In the genomic region with DNA sequence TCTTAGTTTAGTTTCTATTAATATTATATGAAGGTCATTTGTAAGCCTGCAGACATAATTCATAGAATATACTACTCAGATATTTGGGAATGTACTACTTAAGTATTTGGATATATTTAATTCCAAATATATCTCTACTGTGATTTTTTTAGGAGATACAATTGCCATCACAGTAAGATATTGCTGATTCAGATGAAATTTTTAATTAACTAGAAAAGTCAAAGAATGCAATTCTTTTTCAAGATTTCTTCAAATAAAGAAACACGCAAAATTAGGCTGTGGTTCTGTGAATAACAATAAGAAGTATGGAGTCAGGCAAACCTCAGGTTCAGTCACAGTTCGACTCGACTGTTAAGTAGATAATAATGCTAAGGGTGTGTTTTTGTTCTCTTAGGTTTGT, we compare ENCODE assay signal across 25 cellular contexts.
DNase-seq lines count a peak whose midpoint lies in the region; ATAC-seq, FAIRE-seq and TF ChIP-seq lines count a peak whose summit lies in the region.
"Had no signal": no experiment of that assay in that cellular context is flagged by ENCODE, and none has a peak within 500 bp of the region (broad histone marks: within the 10 kb centered on the region; RNA-seq: fewer than 3 reads in every experiment).

No MANE protein-coding gene starts in this region.

- WGBS in right cardiac atrium, result 63% methylated on average over 3 of the region's 3 CpGs
- 11% methylated on average over 3 of the region's 3 CpGs for WGBS in A549 (ENCODE audit: missing lambda C conversion rate)
- 0% methylated on average over 3 of the region's 3 CpGs for WGBS in K562 (ENCODE audit: insufficient coverage, low coverage, missing lambda C conversion rate)

- no peak for TF ChIP-seq EP300 in A549 (IDR thresholded peaks at IDR 0.05)
- TF ChIP-seq EP300 in K562 (IDR thresholded peaks at IDR 0.05; ENCODE audit: low read length), result no peak

- CTCF ChIA-PET in A549 (lab: Yijun Ruan, JAX) (interaction anchor here (0.6 kb wide), 1 partner anchor 56 kb away, joined by 3 read pairs; no protein-coding TSS in a partner anchor), K562 (lab: Yijun Ruan, JAX; ENCODE audit: low intra/inter-chr PET ratio) (no interaction called here)

- peak overlapping the region; percentile 45 for H3K4me3 ChIP-seq in left ventricle myocardium inferior
- peak overlapping the region; percentile 56 for H3K4me3 ChIP-seq in right cardiac atrium (ENCODE audit: low read length)
- H3K4me3 ChIP-seq in A549, result no peak overlapping the region
- H3K4me3 ChIP-seq in K562, result no peak overlapping the region
- H3K4me3 ChIP-seq: BLaER1, GM12878 had no signal

- H3K79me2 ChIP-seq in K562 (ENCODE audit: control insufficient read depth, insufficient read depth, low read length), result no peaks in the 10 kb centered on the region

- no peak for DNase-seq in left ventricle myocardium inferior
- no peak for DNase-seq in left cardiac atrium
- no peak for DNase-seq in right cardiac atrium
- no peak for DNase-seq in Right ventricle myocardium inferior (ENCODE audit: missing footprints)
- no peak for DNase-seq in A549 (ENCODE audit: low read depth in 1 of 2, low spot score in 1 of 2)
- no peak for DNase-seq in K562 (ENCODE audit: extremely low read depth in 1 of 4, low spot score in 3 of 4)
- DNase-seq in NCI-H1436 treated with DMSO at 0.1 percent for 48 hours (lab: John Stamatoyannopoulos, UW), result no peak
- no peak for DNase-seq in GM12891 (ENCODE audit: insufficient read length, low spot score)
- DNase-seq: ACHN; BE2C; C1 segment of cervical spinal cord; CD4-positive, alpha-beta memory T cell; CD4-positive, CD25-positive, alpha-beta regulatory T cell; CD8-positive, alpha-beta memory T cell; COR-L47; DMS 273 treated with DMSO at 0.1 percent for 48 hours; DMS153; DMS53; DMS79; DND-41; EL; GDM1 had no signal

- H3K9me1 ChIP-seq in K562 (ENCODE audit: control insufficient read depth, insufficient read depth, low read length), result no peaks in the 10 kb centered on the region

- H3K27me3 ChIP-seq in left ventricle myocardium inferior (ENCODE audit: low read depth), result no peaks in the 10 kb centered on the region
- H3K27me3 ChIP-seq in right cardiac atrium (ENCODE audit: control insufficient read depth, insufficient read depth), result no peaks in the 10 kb centered on the region
- H3K27me3 ChIP-seq in K562 (ENCODE audit: control insufficient read depth in 2 of 2, insufficient read depth in 2 of 2, low read length in 2 of 2), result no peaks in the 10 kb centered on the region
- H3K27me3 ChIP-seq: BE2C, BLaER1 had no signal

- H3K4me2 ChIP-seq in A549 (no peak overlapping the region), K562 (ENCODE audit: insufficient read depth, low read length) (no peak overlapping the region)
- H3K4me2 ChIP-seq: BLaER1 had no signal

- no TSS peak for BruUV-seq in K562 (replicated peaks; lab: Mats Ljungman, UMichigan)

- H3K9ac ChIP-seq in K562 (ENCODE audit: insufficient read depth in 1 of 2, low read depth in 2 of 2, low read length in 2 of 2), result no peak overlapping the region
- H3K9ac ChIP-seq: BLaER1 had no signal

- in situ Hi-C loops in K562 (cut with MboI), result loop anchor here (25.0 kb wide), 1 partner anchor 1664 kb away; no protein-coding TSS in a partner anchor

- no peaks in the 10 kb centered on the region for H4K20me1 ChIP-seq in K562 (replicated peaks; ENCODE audit: control insufficient read depth, insufficient read depth, low read length)
- H4K20me1 ChIP-seq: BLaER1 had no signal

- H3K9me3 ChIP-seq in left ventricle myocardium inferior (replicated peaks) (peaks cover 3% of the 10 kb centered on the region), right cardiac atrium (ENCODE audit: control insufficient read depth, low read length) (no peaks in the 10 kb centered on the region), A549 (no peaks in the 10 kb centered on the region), K562 (replicated peaks; ENCODE audit: control insufficient read depth, insufficient read depth, low read depth, low read length) (0 out of 2 replicates have a peak, but pooled peaks cover 3% of the 10 kb centered on the region)
- H3K9me3 ChIP-seq: BE2C, BLaER1 had no signal

- TF ChIP-seq POLR2A in A549 (IDR thresholded peaks at IDR 0.05; ENCODE audit: low read length) (no peak), K562 (conservative IDR thresholded peaks at IDR 0.05) (no peak), GM12891 (IDR thresholded peaks at IDR 0.05; ENCODE audit: low read depth, low read length) (no peak)

- TF ChIP-seq CTCF in left ventricle myocardium inferior (IDR thresholded peaks at IDR 0.05; ENCODE audit: borderline replicate concordance), result no peak
- TF ChIP-seq CTCF in A549 (IDR thresholded peaks at IDR 0.05), result no peak
- no peak for TF ChIP-seq CTCF in K562 (IDR thresholded peaks at IDR 0.05 in 2 of 3, conservative IDR thresholded peaks at IDR 0.05 in 1 of 3; ENCODE audit: insufficient read depth in 2 of 3, low read depth in 1 of 3, low read length in 3 of 3)

- no peaks in the 10 kb centered on the region for H3K4me1 ChIP-seq in left ventricle myocardium inferior
- H3K4me1 ChIP-seq in right cardiac atrium (ENCODE audit: control insufficient read depth, insufficient read depth, low read length), result no peaks in the 10 kb centered on the region
- no peaks in the 10 kb centered on the region for H3K4me1 ChIP-seq in A549
- H3K4me1 ChIP-seq in K562 (replicated peaks in 1 of 2; ENCODE audit: control insufficient read depth in 2 of 2, insufficient read depth in 2 of 2, low read length in 2 of 2), result no peaks in the 10 kb centered on the region
- H3K4me1 ChIP-seq: BE2C, BLaER1 had no signal

- FAIRE-seq in A549 (lab: Jason Lieb, UNC) (no peak), K562 (lab: Jason Lieb, UNC) (no peak), GM12891 (lab: Jason Lieb, UNC) (no peak)
- FAIRE-seq: GM12878, GM19239 had no signal

- no peak overlapping the region for H3K27ac ChIP-seq in left ventricle myocardium inferior (replicated peaks)
- H3K27ac ChIP-seq in right cardiac atrium (ENCODE audit: low read length), result no peak overlapping the region
- no peak overlapping the region for H3K27ac ChIP-seq in A549
- H3K27ac ChIP-seq in K562 (ENCODE audit: extremely low read depth, low read depth, low read length), result no peak overlapping the region
- H3K27ac ChIP-seq: BLaER1 had no signal

- H3K36me3 ChIP-seq in left ventricle myocardium inferior, result no peaks in the 10 kb centered on the region
- no peaks in the 10 kb centered on the region for H3K36me3 ChIP-seq in K562 (ENCODE audit: control insufficient read depth, insufficient read depth, low read length)
- H3K36me3 ChIP-seq: BE2C, BLaER1 had no signal

- POLR2A ChIA-PET in A549 (lab: Yijun Ruan, JAX), result no interaction called here
- POLR2A ChIA-PET in K562 (lab: Yijun Ruan, JAX), result interaction anchor here (0.6 kb wide), 1 partner anchor 331 kb away, joined by 3 read pairs; no protein-coding TSS in a partner anchor

- TF ChIP-seq RAD21 in A549 (conservative IDR thresholded peaks at IDR 0.05 in 1 of 2, IDR thresholded peaks at IDR 0.05 in 1 of 2) (no peak), K562 (CRISPR knock-in tag; conservative IDR thresholded peaks at IDR 0.05 in 1 of 2, IDR thresholded peaks at IDR 0.05 in 1 of 2) (no peak)

- H2AFZ ChIP-seq in K562 (ENCODE audit: low read depth, low read length), result no peak overlapping the region

- intact Hi-C loops in left ventricle myocardium inferior (cut with micrococcal nuclease) (no loop called here), left cardiac atrium (cut with DNase I) (no loop called here), right cardiac atrium (cut with DNase I) (no loop called here), Right ventricle myocardium inferior (cut with DNase I) (no loop called here), K562 (cut with micrococcal nuclease) (no loop called here)

- ATAC-seq in left cardiac atrium, result no peak
- ATAC-seq in right cardiac atrium, result no peak
- no peak for ATAC-seq in Right ventricle myocardium inferior
- ATAC-seq in A549, result no peak
- no peak for ATAC-seq in K562
- ATAC-seq: GM12878 had no signal

TF ChIP-seq in A549, 52 proteins besides CTCF, POLR2A, EP300 and RAD21:
- TF ChIP-seq MAFK (IDR thresholded peaks at IDR 0.05; ENCODE audit: partially characterized antibody), result peak; percentile 8
- no peak for TF ChIP-seq HOXB5 (CRISPR knock-in tag; IDR thresholded peaks at IDR 0.05)

TF ChIP-seq in K562, 482 proteins besides CTCF, POLR2A, EP300 and RAD21 (continues in another document):
- TF ChIP-seq ESRRA (IDR thresholded peaks at IDR 0.05; ENCODE audit: borderline replicate concordance, low read depth) (no peak), C11orf30 (IDR thresholded peaks at IDR 0.05; ENCODE audit: low read depth) (peak; percentile 24; the same call in 1 of the 2 replicates), SIX5 (IDR thresholded peaks at IDR 0.05; ENCODE audit: borderline replicate concordance in 1 of 2, insufficient read depth in 1 of 2, low read depth in 1 of 2, low read length in 2 of 2) (no peak)
- TF ChIP-seq, protein P1, sequence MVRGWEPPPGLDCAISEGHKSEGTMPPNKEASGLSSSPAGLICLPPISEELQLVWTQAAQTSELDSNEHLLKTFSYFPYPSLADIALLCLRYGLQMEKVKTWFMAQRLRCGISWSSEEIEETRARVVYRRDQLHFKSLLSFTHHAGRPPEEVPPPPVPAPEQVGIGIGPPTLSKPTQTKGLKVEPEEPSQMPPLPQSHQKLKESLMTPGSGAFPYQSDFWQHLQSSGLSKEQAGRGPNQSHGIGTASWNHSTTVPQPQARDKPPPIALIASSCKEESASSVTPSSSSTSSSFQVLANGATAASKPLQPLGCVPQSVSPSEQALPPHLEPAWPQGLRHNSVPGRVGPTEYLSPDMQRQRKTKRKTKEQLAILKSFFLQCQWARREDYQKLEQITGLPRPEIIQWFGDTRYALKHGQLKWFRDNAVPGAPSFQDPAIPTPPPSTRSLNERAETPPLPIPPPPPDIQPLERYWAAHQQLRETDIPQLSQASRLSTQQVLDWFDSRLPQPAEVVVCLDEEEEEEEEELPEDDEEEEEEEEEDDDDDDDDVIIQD (CRISPR knock-in tag; IDR thresholded peaks at IDR 0.05), result no peak

TF ChIP-seq in GM12891, 5 proteins besides CTCF, POLR2A, EP300 and RAD21:
- no peak for TF ChIP-seq POLR2AphosphoS5 (IDR thresholded peaks at IDR 0.05; ENCODE audit: low read depth, low read length)
- no peak for TF ChIP-seq TAF1 (IDR thresholded peaks at IDR 0.05; ENCODE audit: low read depth, low read length)
- TF ChIP-seq SPI1 (IDR thresholded peaks at IDR 0.05; ENCODE audit: low read depth, low read length), result no peak
- TF ChIP-seq POU2F2 (IDR thresholded peaks at IDR 0.05; ENCODE audit: low read depth, low read length), result no peak
- no peak for TF ChIP-seq PAX5 (IDR thresholded peaks at IDR 0.05; ENCODE audit: insufficient read depth, low read length, severe bottlenecking)

Comparison
In these comparisons a context has a peak if more than half of its experiments do, and no peak if none do; other contexts are left out.
1. H3K4me3 ChIP-seq: peak in left ventricle myocardium inferior (single experiment) and right cardiac atrium (single experiment); none in A549 (single experiment) and K562 (single experiment).